Comparison of ENCODE assay signal across 9 cellular contexts in the genomic region with DNA sequence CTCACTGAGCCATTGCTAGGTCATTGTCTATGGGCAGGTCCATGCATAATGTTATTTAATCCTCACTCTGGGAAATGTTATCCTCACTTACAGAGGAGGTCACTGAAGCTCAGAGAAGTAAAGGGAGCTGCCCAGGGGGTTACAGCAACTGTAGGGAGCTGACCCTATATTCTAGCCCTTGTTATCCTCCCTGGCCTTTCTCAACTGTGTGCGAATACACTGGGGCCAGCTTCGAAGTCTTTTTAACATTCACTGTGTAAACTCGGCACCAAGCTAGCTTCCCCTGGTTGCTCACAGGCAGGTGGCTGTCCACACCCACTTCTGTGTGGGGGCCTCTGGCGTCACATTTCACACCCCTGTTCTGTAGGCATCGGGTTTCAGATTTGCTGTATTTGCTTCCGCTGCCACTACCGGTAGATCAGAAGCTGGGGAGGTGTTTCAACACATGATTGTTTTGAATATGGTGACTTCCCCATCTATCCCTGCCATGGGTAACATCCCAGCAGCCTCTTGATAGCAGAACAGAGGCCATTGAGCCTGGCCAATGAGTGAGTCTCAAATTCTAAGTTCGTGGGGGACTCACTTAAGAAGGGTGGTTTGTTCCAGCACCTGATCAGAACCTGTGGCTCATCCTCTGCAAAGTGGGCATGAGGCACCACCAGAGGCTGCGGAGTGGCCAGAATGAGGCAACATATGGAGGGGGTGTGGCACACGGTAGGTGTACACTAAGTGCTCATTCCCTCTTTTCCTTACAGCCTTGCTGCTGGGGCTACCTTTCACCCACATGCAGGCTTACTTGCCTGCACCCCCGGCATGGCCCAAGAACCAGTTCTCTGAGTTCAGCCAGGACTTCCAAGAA.
DNase-seq lines count a peak whose midpoint lies in the region; ATAC-seq and TF ChIP-seq lines count a peak whose summit lies in the region.
"Had no signal": no experiment of that assay in that cellular context is flagged by ENCODE, and none has a peak within 500 bp of the region (broad histone marks: within the 10 kb centered on the region; RNA-seq: fewer than 3 reads in every experiment).

No MANE protein-coding gene starts in this region.

- CTCF ChIA-PET in activated naive CD4-positive, alpha-beta T cell treated with anti-CD3 and anti-CD28 coated beads, Interleukin-2, amount 10 ng/mL, durations not matched to agents 7 days and 5 days (lab: Charles Lee): interaction anchor here (1.1 to 2.2 kb wide), 5 partner anchors 11 to 81 kb away, joined by 4 to 15 read pairs (median 6); no protein-coding TSS in a partner anchor
- CTCF ChIA-PET in naive thymus-derived CD4-positive, alpha-beta T cell (lab: Charles Lee): interaction anchor here (0.9 to 4.6 kb wide), 4 partner anchors 17 to 201 kb away, joined by 4 to 23 read pairs (median 6); no protein-coding TSS in a partner anchor

- no peak overlapping the region for H2BK120ac ChIP-seq in mesendoderm (ENCODE audit: low read depth, low read length)

- POLR2A ChIA-PET in naive thymus-derived CD4-positive, alpha-beta T cell (lab: Charles Lee): interaction anchor here (0.6 to 5.8 kb wide), 6 partner anchors 8 to 59 kb away, joined by 3 to 41 read pairs (median 3); no protein-coding TSS in a partner anchor

- peak overlapping the region; percentile 76 for H3K4me3 Mint-ChIP-seq in activated naive CD4-positive, alpha-beta T cell treated with anti-CD3 and anti-CD28 coated beads, Interleukin-2, amount 10 ng/mL, durations not matched to agents 7 days and 5 days
- peak overlapping the region; percentile 77 to 96 (median 84) for H3K4me3 Mint-ChIP-seq in naive thymus-derived CD4-positive, alpha-beta T cell

- H3K36me3 Mint-ChIP-seq in activated naive CD4-positive, alpha-beta T cell treated with anti-CD3 and anti-CD28 coated beads, Interleukin-2, amount 10 ng/mL, durations not matched to agents 7 days and 5 days: peaks cover 48% of the 10 kb centered on the region
- H3K36me3 Mint-ChIP-seq in naive thymus-derived CD4-positive, alpha-beta T cell: peaks cover 0 to 24% (median 5%) of the 10 kb centered on the region in 5 donors

- no peak for TF ChIP-seq CTCF in upper lobe of left lung (IDR thresholded peaks at IDR 0.05)

- no peak overlapping the region for H4K8ac ChIP-seq in mesendoderm (ENCODE audit: low read depth, low read length)

- H3K56ac ChIP-seq in mesendoderm (ENCODE audit: low read length): no peak overlapping the region

- no peak overlapping the region for H2BK15ac ChIP-seq in mesendoderm (replicated peaks; ENCODE audit: low read depth)

- no peaks in the 10 kb centered on the region for H3K27me3 ChIP-seq in naive thymus-derived CD4-positive, alpha-beta T cell (ENCODE audit: control insufficient read depth in 2 of 2, insufficient read depth in 2 of 2, low read length in 2 of 2)
- no peaks in the 10 kb centered on the region for H3K27me3 ChIP-seq in upper lobe of left lung
- no peaks in the 10 kb centered on the region for H3K27me3 ChIP-seq in mesendoderm (ENCODE audit: insufficient read depth, low read length, poor library complexity)
- H3K27me3 ChIP-seq: body of pancreas had no signal

- H3K4me3 ChIP-seq in naive thymus-derived CD4-positive, alpha-beta T cell (ENCODE audit: low read length): peak overlapping the region; percentile 38
- H3K4me3 ChIP-seq in upper lobe of left lung: no peak overlapping the region
- no peak overlapping the region for H3K4me3 ChIP-seq in mesendoderm (ENCODE audit: low read length)
- H3K4me3 ChIP-seq: body of pancreas had no signal

- H3K18ac ChIP-seq in mesendoderm (ENCODE audit: low read length): no peak overlapping the region

- peak overlapping the region; percentile 99 for H3K27ac ChIP-seq in naive thymus-derived CD4-positive, alpha-beta T cell (ENCODE audit: low read depth, low read length)
- H3K27ac ChIP-seq in upper lobe of left lung (peak overlapping the region; percentile 93 to 96 (median 94)), mesendoderm (ENCODE audit: low read depth, low read length) (no peak overlapping the region)

- no peak overlapping the region for H4K5ac ChIP-seq in mesendoderm (ENCODE audit: low read length)

- no peaks in the 10 kb centered on the region for H3K9me3 ChIP-seq in naive thymus-derived CD4-positive, alpha-beta T cell (ENCODE audit: control insufficient read depth in 2 of 3, low read length in 3 of 3)
- H3K9me3 ChIP-seq in upper lobe of left lung: no peaks in the 10 kb centered on the region
- H3K9me3 ChIP-seq: body of pancreas had no signal

- TF ChIP-seq POLR2A in upper lobe of left lung (IDR thresholded peaks at IDR 0.05): peak in 1 of 4 donors; percentile 42

- intact Hi-C loops in naive thymus-derived CD4-positive, alpha-beta T cell (cut with micrococcal nuclease): loop anchor here (1.0 to 10.0 kb wide), 17 partner anchors 8 to 1639 kb away; a partner anchor contains a TSS

- H2AK5ac ChIP-seq in mesendoderm (ENCODE audit: low read length): no peak overlapping the region

- peaks cover 0 to 8% (median 0%) of the 10 kb centered on the region in 3 experiments for H3K36me3 ChIP-seq in naive thymus-derived CD4-positive, alpha-beta T cell (ENCODE audit: control insufficient read depth in 2 of 3, insufficient read depth in 3 of 3, low read length in 3 of 3)
- H3K36me3 ChIP-seq in upper lobe of left lung (no peaks in the 10 kb centered on the region), mesendoderm (ENCODE audit: control insufficient read depth, insufficient read depth, low read length) (no peaks in the 10 kb centered on the region)

- H3K27ac Mint-ChIP-seq in activated naive CD4-positive, alpha-beta T cell treated with anti-CD3 and anti-CD28 coated beads, Interleukin-2, amount 10 ng/mL, durations not matched to agents 7 days and 5 days: peak overlapping the region; percentile 96
- H3K27ac Mint-ChIP-seq in naive thymus-derived CD4-positive, alpha-beta T cell: peak overlapping the region; percentile 96 to 100 (median 98)

- no peak overlapping the region for H3K4me2 ChIP-seq in mesendoderm (ENCODE audit: low read length)

- H3K23ac ChIP-seq in mesendoderm (ENCODE audit: low read length): no peak overlapping the region

- WGBS in upper lobe of left lung, 2 donors: 48 to 56% methylated on average over 9 to 11 of the region's 11 CpGs
- WGBS in mesendoderm (ENCODE audit: extremely low coverage, insufficient coverage, low lambda C conversion rate): no CpG with 5 or more reads among the region's 11 CpGs

- DNase-seq in NCI-H2107 treated with DMSO at 0.1 percent for 48 hours (lab: John Stamatoyannopoulos, UW; ENCODE audit: unreplicated experiment): peak; percentile 61
- DNase-seq in NCI-H2107 (lab: John Stamatoyannopoulos, UW): no peak
- peak; percentile 79 for DNase-seq in RPMI8226
- peak; percentile 93 for DNase-seq in activated naive CD4-positive, alpha-beta T cell treated with anti-CD3 and anti-CD28 coated beads, Interleukin-2, amount 10 ng/mL, durations not matched to agents 7 days and 5 days
- peak in 8 of 9 donors; percentile 77 to 92 (median 89) for DNase-seq in naive thymus-derived CD4-positive, alpha-beta T cell
- DNase-seq in upper lobe of left lung: peak in 1 of 2 donors; percentile 85
- no peak for DNase-seq in mesendoderm

- no peak overlapping the region for H3K9ac ChIP-seq in mesendoderm (ENCODE audit: low read length)

- ATAC-seq in HG03135 (IDR thresholded peaks at IDR 0.05; ENCODE audit: unreplicated experiment) (peak; percentile 43), upper lobe of left lung (ENCODE audit: low FRiP score in 2 of 2) (peak; percentile 41 to 48)
- ATAC-seq in naive thymus-derived CD4-positive, alpha-beta T cell: peak; percentile 78

- H3K4ac ChIP-seq in mesendoderm (ENCODE audit: low read depth, low read length): no peak overlapping the region

- H3K27me3 Mint-ChIP-seq in activated naive CD4-positive, alpha-beta T cell treated with anti-CD3 and anti-CD28 coated beads, Interleukin-2, amount 10 ng/mL, durations not matched to agents 7 days and 5 days: no peaks in the 10 kb centered on the region
- no peaks in the 10 kb centered on the region for H3K27me3 Mint-ChIP-seq in naive thymus-derived CD4-positive, alpha-beta T cell

- H3K9me3 Mint-ChIP-seq in activated naive CD4-positive, alpha-beta T cell treated with anti-CD3 and anti-CD28 coated beads, Interleukin-2, amount 10 ng/mL, durations not matched to agents 7 days and 5 days: no peaks in the 10 kb centered on the region
- no peaks in the 10 kb centered on the region for H3K9me3 Mint-ChIP-seq in naive thymus-derived CD4-positive, alpha-beta T cell

- H3K4me1 ChIP-seq in naive thymus-derived CD4-positive, alpha-beta T cell (ENCODE audit: control insufficient read depth in 2 of 2, insufficient read depth in 2 of 2, low read length in 2 of 2): peaks cover 84 to 90% of the 10 kb centered on the region in 2 donors
- peaks cover 50 to 89% (median 61%) of the 10 kb centered on the region in 4 donors for H3K4me1 ChIP-seq in upper lobe of left lung
- peaks cover 3% of the 10 kb centered on the region for H3K4me1 ChIP-seq in mesendoderm (ENCODE audit: control insufficient read depth, low read depth, low read length)
- H3K4me1 ChIP-seq: body of pancreas had no signal

- no peak for TF ChIP-seq EP300 in upper lobe of left lung (IDR thresholded peaks at IDR 0.05)

- H2BK5ac ChIP-seq in mesendoderm (ENCODE audit: low read length): no peak overlapping the region

- H3K4me1 Mint-ChIP-seq in activated naive CD4-positive, alpha-beta T cell treated with anti-CD3 and anti-CD28 coated beads, Interleukin-2, amount 10 ng/mL, durations not matched to agents 7 days and 5 days: peaks cover 77% of the 10 kb centered on the region
- peaks cover 69 to 92% (median 74%) of the 10 kb centered on the region in 7 donors for H3K4me1 Mint-ChIP-seq in naive thymus-derived CD4-positive, alpha-beta T cell

- H3K79me1 ChIP-seq in mesendoderm (ENCODE audit: low read length): no peaks in the 10 kb centered on the region

- no peaks in the 10 kb centered on the region for H3K79me2 ChIP-seq in mesendoderm (ENCODE audit: control insufficient read depth, insufficient read depth, low read length)

Comparison
In these comparisons a context has a peak if more than half of its experiments do, and no peak if none do; other contexts are left out.
1. DNase-seq: peak in NCI-H2107 treated with DMSO at 0.1 percent for 48 hours (single experiment), RPMI8226 (single experiment), activated naive CD4-positive, alpha-beta T cell treated with anti-CD3 and anti-CD28 coated beads, Interleukin-2, amount 10 ng/mL, durations not matched to agents 7 days and 5 days (single experiment) and naive thymus-derived CD4-positive, alpha-beta T cell (8 of 9); none in NCI-H2107 (single experiment) and mesendoderm (single experiment).
2. Peak in every context shown above with its lines, with median percentiles within 50 percentile points of each other: ATAC-seq.